ENCODE assay signal across 12 cellular contexts in the genomic region with DNA sequence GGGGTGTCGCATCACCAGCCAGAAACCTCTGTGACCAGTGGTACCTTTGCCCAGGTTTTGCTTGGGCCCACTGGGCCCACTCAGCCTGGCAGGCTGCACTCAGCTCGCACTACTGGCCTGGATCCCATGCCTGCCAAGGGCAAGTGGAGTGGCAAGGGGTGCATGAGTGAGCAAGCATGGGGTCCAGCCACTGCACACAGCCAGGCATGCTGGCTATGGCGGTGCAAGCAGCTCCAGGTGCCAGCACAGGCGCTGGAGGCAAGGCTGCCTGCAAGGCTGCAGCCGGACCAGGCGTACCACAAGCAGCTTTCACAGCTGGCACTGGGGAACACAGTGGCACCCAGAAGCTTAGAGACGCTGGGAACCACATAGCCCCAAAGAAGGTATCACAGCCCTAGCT.
"Had no signal": no experiment of that assay in that cellular context is flagged by ENCODE, and none has a peak within 500 bp of the region (broad histone marks: within the 10 kb centered on the region; RNA-seq: fewer than 3 reads in every experiment).

No MANE protein-coding gene starts in this region.

- DNase-seq: activated CD4-positive, alpha-beta T cell treated with anti-CD3 and anti-CD28 coated beads, Interleukin-2, amount 50 U/mL, for 1 hour; activated gamma-delta T cell treated with Interleukin-2 at 50 U/mL for 16 hours; activated T-cell treated with anti-CD3 and anti-CD28 coated beads, Interleukin-2, amount 50 U/mL, for 48 hours; central memory CD4-positive, alpha-beta T cell; effector memory CD8-positive, alpha-beta T cell; naive thymus-derived CD4-positive, alpha-beta T cell; stimulated activated CD4-positive, alpha-beta T cell treated with anti-CD3 and anti-CD28 coated beads, Interleukin-2, amount 100 ng/mL, for 24 hours; stimulated activated naive CD8-positive, alpha-beta T cell treated with anti-CD3 and anti-CD28 coated beads, Interleukin-15, Interleukin-2, amounts not matched to agents 100 U/mL and 50 U/mL, for 24 hours; uterus had no signal

- H3K4me3 Mint-ChIP-seq: effector memory CD8-positive, alpha-beta T cell; naive thymus-derived CD4-positive, alpha-beta T cell had no signal

- H3K27ac ChIP-seq: neutrophil, right atrium auricular region, thoracic aorta, uterus had no signal

- H3K9me3 Mint-ChIP-seq: effector memory CD8-positive, alpha-beta T cell had no signal

- H3K36me3 ChIP-seq: neutrophil, right atrium auricular region, thoracic aorta, uterus had no signal

- H3K27ac Mint-ChIP-seq: effector memory CD8-positive, alpha-beta T cell had no signal

- H3K4me3 ChIP-seq: right atrium auricular region, thoracic aorta, uterus had no signal

- ATAC-seq: effector memory CD8-positive, alpha-beta T cell; naive thymus-derived CD4-positive, alpha-beta T cell; stimulated activated naive CD8-positive, alpha-beta T cell treated with anti-CD3 and anti-CD28 coated beads, Interleukin-15, Interleukin-2, amounts not matched to agents 100 U/mL and 50 U/mL, for 24 hours had no signal

- H3K27me3 ChIP-seq: neutrophil, right atrium auricular region, uterus had no signal

- H3K9me3 ChIP-seq: neutrophil, right atrium auricular region, thoracic aorta, uterus had no signal

- H3K4me1 ChIP-seq: right atrium auricular region, uterus had no signal

- H3K27me3 Mint-ChIP-seq: effector memory CD8-positive, alpha-beta T cell; naive thymus-derived CD4-positive, alpha-beta T cell had no signal
